In the genomic region with DNA sequence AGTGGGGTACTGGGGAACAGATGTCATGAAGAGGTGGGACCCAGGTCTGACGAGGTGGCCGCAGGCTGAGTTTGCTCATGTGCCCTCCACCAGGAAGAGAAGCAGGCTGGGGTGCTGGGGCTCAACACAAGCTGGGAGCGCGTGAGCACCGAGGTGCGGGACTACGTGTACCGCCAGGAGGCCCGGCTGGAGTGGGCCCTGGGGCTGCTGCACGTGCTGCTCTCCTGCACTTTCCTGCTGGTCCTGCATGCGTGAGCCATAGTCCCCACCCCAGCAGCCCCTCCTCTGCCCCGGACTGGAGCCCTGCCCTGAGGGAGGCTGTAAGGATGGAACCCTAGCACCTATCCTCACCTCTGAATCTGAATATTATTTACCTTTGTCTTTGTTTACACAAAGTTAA, we compare ENCODE assay signal across 21 cellular contexts. TPM values are rescaled to one million over a fixed set of nuclear protein-coding genes. Genes with fewer than 3 reads are reported as not detected.
A peak's percentile ranks its signal among the peaks of the same experiment; 100 is the strongest.
DNase-seq lines count a peak whose midpoint lies in the region; ATAC-seq, FAIRE-seq and TF ChIP-seq lines count a peak whose summit lies in the region.
"Had no signal": no experiment of that assay in that cellular context is flagged by ENCODE, and none has a peak within 500 bp of the region (broad histone marks: within the 10 kb centered on the region; RNA-seq: fewer than 3 reads in every experiment).

No MANE protein-coding gene starts in this region.

- TF ChIP-seq RAD21 in K562 (CRISPR knock-in tag; conservative IDR thresholded peaks at IDR 0.05 in 1 of 2, IDR thresholded peaks at IDR 0.05 in 1 of 2), result no peak

- CTCF ChIA-PET in K562 (lab: Yijun Ruan, JAX; ENCODE audit: low intra/inter-chr PET ratio), result no interaction called here

- WGBS in K562 (ENCODE audit: insufficient coverage, low coverage, missing lambda C conversion rate), result 35% methylated on average over 8 of the region's 12 CpGs
- 69% methylated on average over 9 to 10 of the region's 12 CpGs for WGBS in gastroesophageal sphincter (ENCODE audit: low coverage in 1 of 2), 2 donors

- H2AFZ ChIP-seq in K562 (ENCODE audit: low read depth, low read length), result no peak overlapping the region
- H2AFZ ChIP-seq in neural progenitor cell (replicated peaks), result no peak overlapping the region
- H2AFZ ChIP-seq: PC-9 had no signal

- H4K20me1 ChIP-seq in K562 (replicated peaks; ENCODE audit: control insufficient read depth, insufficient read depth, low read length) (peaks cover 6% of the 10 kb centered on the region; the same call in 1 of the 2 replicates), neural progenitor cell (ENCODE audit: low read depth) (no peaks in the 10 kb centered on the region)

- H3K36me3 ChIP-seq in K562 (ENCODE audit: control insufficient read depth, insufficient read depth, low read length) (no peaks in the 10 kb centered on the region), neural progenitor cell (no peaks in the 10 kb centered on the region), gastroesophageal sphincter (no peaks in the 10 kb centered on the region)

- peak; percentile 18 for DNase-seq in COLO668 (lab: John Stamatoyannopoulos, UW; ENCODE audit: unreplicated experiment)
- no peak for DNase-seq in K562 (ENCODE audit: extremely low read depth in 1 of 4, low spot score in 3 of 4)
- DNase-seq in left lobe of liver (ENCODE audit: low spot score), result peak; percentile 68
- DNase-seq in neural progenitor cell (ENCODE audit: low spot score), result no peak
- DNase-seq in activated gamma-delta T cell (lab: John Stamatoyannopoulos, UW), result no peak
- DNase-seq in ureter (ENCODE audit: low spot score), result no peak
- DNase-seq: DMS 273 treated with DMSO at 0.1 percent for 48 hours, H9, KG1, NCI-H1048, NCI-H1436 treated with DMSO at 0.1 percent for 48 hours, NCI-H2029 treated with DMSO at 0.1 percent for 48 hours, NCI-H774, PC-9 had no signal

- H3K9me3 ChIP-seq in K562 (replicated peaks; ENCODE audit: control insufficient read depth, insufficient read depth, low read depth, low read length) (no peaks in the 10 kb centered on the region), neural progenitor cell (ENCODE audit: low read depth) (no peaks in the 10 kb centered on the region), gastroesophageal sphincter (no peaks in the 10 kb centered on the region)

- ATAC-seq in K562 (no peak), left lobe of liver (peak; percentile 53), HG02938 (IDR thresholded peaks at IDR 0.05; ENCODE audit: unreplicated experiment) (no peak), gastroesophageal sphincter (no peak)
- ATAC-seq: Right ventricle myocardium inferior had no signal

- peaks cover 32% of the 10 kb centered on the region for H3K4me1 Mint-ChIP-seq in neural progenitor cell

- peak overlapping the region; percentile 48 for H3K4me3 Mint-ChIP-seq in neural progenitor cell
- H3K4me3 Mint-ChIP-seq: H9 had no signal

- H3K9me3 Mint-ChIP-seq in neural progenitor cell, result no peaks in the 10 kb centered on the region
- H3K9me3 Mint-ChIP-seq: H9 had no signal

- no peaks in the 10 kb centered on the region for H3K36me3 Mint-ChIP-seq in neural progenitor cell

- no peak overlapping the region for H3K27ac Mint-ChIP-seq in neural progenitor cell
- H3K27ac Mint-ChIP-seq: H9 had no signal

- H3K4me1 ChIP-seq in K562 (replicated peaks in 1 of 2; ENCODE audit: control insufficient read depth in 2 of 2, insufficient read depth in 2 of 2, low read length in 2 of 2), result peaks cover 8 to 21% of the 10 kb centered on the region in 2 experiments; a peak in 4 of 5 replicates
- H3K4me1 ChIP-seq in neural progenitor cell, result peaks cover 3% of the 10 kb centered on the region
- H3K4me1 ChIP-seq in gastroesophageal sphincter, result peaks cover 0 to 18% (median 5%) of the 10 kb centered on the region in 3 donors

- TF ChIP-seq EP300 in K562 (IDR thresholded peaks at IDR 0.05; ENCODE audit: low read length), result no peak
- no peak for TF ChIP-seq EP300 in gastroesophageal sphincter (IDR thresholded peaks at IDR 0.05)

- no TSS peak for BruUV-seq in K562 (replicated peaks; lab: Mats Ljungman, UMichigan)

- H3K27me3 ChIP-seq in K562 (ENCODE audit: control insufficient read depth in 2 of 2, insufficient read depth in 2 of 2, low read length in 2 of 2) (no peaks in the 10 kb centered on the region; a peak in 2 of 5 replicates), neural progenitor cell (no peaks in the 10 kb centered on the region), gastroesophageal sphincter (no peaks in the 10 kb centered on the region)

- TF ChIP-seq CTCF in K562 (IDR thresholded peaks at IDR 0.05 in 2 of 3, conservative IDR thresholded peaks at IDR 0.05 in 1 of 3; ENCODE audit: insufficient read depth in 2 of 3, low read depth in 1 of 3, low read length in 3 of 3) (no peak), neural progenitor cell (IDR thresholded peaks at IDR 0.05) (no peak), gastroesophageal sphincter (IDR thresholded peaks at IDR 0.05) (no peak)

- FAIRE-seq in K562 (lab: Jason Lieb, UNC), result no peak
- FAIRE-seq: GM12892 had no signal

- H3K27ac ChIP-seq in K562 (ENCODE audit: extremely low read depth, low read depth, low read length) (no peak overlapping the region), neural progenitor cell (no peak overlapping the region), gastroesophageal sphincter (no peak overlapping the region)
- H3K27ac ChIP-seq: PC-9 had no signal

- no peak for TF ChIP-seq POLR2A in K562 (conservative IDR thresholded peaks at IDR 0.05)
- TF ChIP-seq POLR2A in gastroesophageal sphincter (IDR thresholded peaks at IDR 0.05), result no peak

- POLR2A ChIA-PET in K562 (lab: Yijun Ruan, JAX), result interaction anchor here (0.6 to 2.1 kb wide), 4 partner anchors 17 to 494 kb away, joined by 3 to 5 read pairs (median 3); no protein-coding TSS in a partner anchor

- no peak overlapping the region for H3K4me2 ChIP-seq in K562 (ENCODE audit: insufficient read depth, low read length)
- no peak overlapping the region for H3K4me2 ChIP-seq in neural progenitor cell
- H3K4me2 ChIP-seq: PC-9 had no signal

- H3K27me3 Mint-ChIP-seq in neural progenitor cell (ENCODE audit: insufficient read depth, low read depth), result peaks cover 9% of the 10 kb centered on the region

- H3K9me1 ChIP-seq in K562 (ENCODE audit: control insufficient read depth, insufficient read depth, low read length), result peaks cover 4% of the 10 kb centered on the region

- peaks cover 2% of the 10 kb centered on the region for H3F3A ChIP-seq in neural progenitor cell (ENCODE audit: low read depth)

- in situ Hi-C loops in K562 (cut with MboI), result no loop called here

- H3K9ac ChIP-seq in K562 (ENCODE audit: insufficient read depth in 1 of 2, low read depth in 2 of 2, low read length in 2 of 2), result peak overlapping the region in 1 of 2 experiments; percentile 86; a peak in 2 of 4 replicates
- H3K9ac ChIP-seq in neural progenitor cell, result no peak overlapping the region

- H3K4me3 ChIP-seq in K562, result no peak overlapping the region
- no peak overlapping the region for H3K4me3 ChIP-seq in neural progenitor cell
- H3K4me3 ChIP-seq in gastroesophageal sphincter, result no peak overlapping the region
- H3K4me3 ChIP-seq: PC-9 had no signal

- intact Hi-C loops in K562 (cut with micrococcal nuclease), result no loop called here

- H3K79me2 ChIP-seq in K562 (ENCODE audit: control insufficient read depth, insufficient read depth, low read length) (no peaks in the 10 kb centered on the region), neural progenitor cell (ENCODE audit: low read depth) (no peaks in the 10 kb centered on the region)

RNA-seq across cellular contexts. Expression of a gene that starts 7.9 kb away (rescaled TPM):
- 77.6 and 286 TPM in 2 replicates for total RNA-seq in K562 (2011; cell fraction: chromatin; rRNA removed; ENCODE audit: low replicate concordance)
- total RNA-seq in K562 (2011; cell fraction: nucleolus; rRNA removed), result 230 and 253 TPM in 2 replicates
- 121 and 122 TPM in 2 replicates for total RNA-seq in K562 (2011; cell fraction: nucleoplasm; rRNA removed)
- total RNA-seq in K562 (2014; rRNA removed) (35.9 and 61.0 TPM in 2 replicates), K562 (2014; rRNA removed; fragmentation: Illumina TruSeq; extraction: Trizol) (10.1 and 15.2 TPM in 2 replicates), K562 (2015; rRNA removed; fragmentation: Illumina TruSeq; extraction: Trizol) (34.3 and 35.4 TPM in 2 replicates), K562 (2021) (67.8 and 72.3 TPM in 2 replicates), left lobe of liver (21.4 TPM), neural progenitor cell (ENCODE audit: low replicate concordance) (15.7 and 44.9 TPM in 2 replicates), ureter (152 TPM), gastroesophageal sphincter (100 to 1,000 TPM in 2 of 4 donors, 10 to 100 TPM in 2; 65.4 to 115 (median 100.0) TPM)
- polyA plus RNA-seq in K562 (2011; rRNA removed) (29.8 and 54.7 TPM in 2 replicates), K562 (2014; fragmentation: Illumina TruSeq; extraction: Trizol) (32.8 and 39.7 TPM in 2 replicates), K562 (2014; fragmentation: Nextera tagmentation; extraction: Ambion mirVana) (1 to 10 TPM in 1 of 2 experiments, under 1 TPM in 1; 0.69 to 2.6 TPM), K562 (2014; rRNA removed) (53.2 and 66.2 TPM in 2 replicates)
- polyA plus RNA-seq in K562 (2011; cell fraction: cytosol; rRNA removed), result 48.9 and 94.6 TPM in 2 replicates
- 188 and 324 TPM in 2 replicates for polyA plus RNA-seq in K562 (2011; cell fraction: nucleus; rRNA removed)
- 48.3 and 70.8 TPM in 2 replicates for polyA plus RNA-seq in K562 (2012)
- polyA minus RNA-seq in K562 (2011; rRNA and poly(A)+ RNA removed), result 25.0 and 32.3 TPM in 2 replicates
- polyA minus RNA-seq in K562 (2011; cell fraction: cytosol; rRNA and poly(A)+ RNA removed), result 58.9 and 76.8 TPM in 2 replicates
- 56.0 and 61.5 TPM in 2 replicates for polyA minus RNA-seq in K562 (2011; cell fraction: nucleus; rRNA and poly(A)+ RNA removed)

RNA-seq across cellular contexts. Expression of a gene that starts 9.6 kb away (rescaled TPM):
- total RNA-seq in K562 (2011; cell fraction: chromatin; rRNA removed; ENCODE audit: low replicate concordance), result not detected in 2 replicates
- not detected in 2 replicates for total RNA-seq in K562 (2011; cell fraction: nucleolus; rRNA removed)
- not detected in 2 replicates for total RNA-seq in K562 (2011; cell fraction: nucleoplasm; rRNA removed)
- not detected in 2 replicates for total RNA-seq in K562 (2014; rRNA removed)
- total RNA-seq in K562 (2014; rRNA removed; fragmentation: Illumina TruSeq; extraction: Trizol), result not detected in 2 replicates
- total RNA-seq in K562 (2015; rRNA removed; fragmentation: Illumina TruSeq; extraction: Trizol), result not detected in 2 replicates
- not detected in 2 replicates for total RNA-seq in K562 (2021)
- polyA plus RNA-seq in K562 (2011; rRNA removed), result not detected in 2 replicates
- polyA plus RNA-seq in K562 (2011; cell fraction: cytosol; rRNA removed), result not detected in 2 replicates
- 0.08 and 0.10 TPM in 2 replicates for polyA plus RNA-seq in K562 (2011; cell fraction: nucleus; rRNA removed)
- 0.15 TPM in 1 of 2 replicates, not detected in the other for polyA plus RNA-seq in K562 (2012)
- polyA plus RNA-seq in K562 (2014; fragmentation: Illumina TruSeq; extraction: Trizol), result not detected in 2 replicates
- polyA plus RNA-seq in K562 (2014; fragmentation: Nextera tagmentation; extraction: Ambion mirVana), result not detected
- polyA plus RNA-seq in K562 (2014; rRNA removed), result not detected in 2 replicates
- polyA minus RNA-seq in K562 (2011; rRNA and poly(A)+ RNA removed), result not detected in 2 replicates
- not detected in 2 replicates for polyA minus RNA-seq in K562 (2011; cell fraction: cytosol; rRNA and poly(A)+ RNA removed)
- not detected in 2 replicates for polyA minus RNA-seq in K562 (2011; cell fraction: nucleus; rRNA and poly(A)+ RNA removed)
- 0.13 TPM for total RNA-seq in left lobe of liver
- total RNA-seq in neural progenitor cell (ENCODE audit: low replicate concordance), result not detected in 2 replicates
- not detected for total RNA-seq in ureter
- not detected for total RNA-seq in gastroesophageal sphincter
- total RNA-seq: A172, Daoy, H9, NCI-H460, Right ventricle myocardium inferior had no signal

RNA-seq across cellular contexts. Expression of a gene that starts 9.7 kb away (rescaled TPM):
- 1.1 and 2.4 TPM in 2 replicates for total RNA-seq in K562 (2011; cell fraction: chromatin; rRNA removed; ENCODE audit: low replicate concordance)
- 1.3 and 1.7 TPM in 2 replicates for total RNA-seq in K562 (2011; cell fraction: nucleolus; rRNA removed)
- 0.99 and 1.3 TPM in 2 replicates for total RNA-seq in K562 (2011; cell fraction: nucleoplasm; rRNA removed)
- 0.12 TPM in 1 of 2 replicates, not detected in the other for total RNA-seq in K562 (2014; rRNA removed)
- 0.11 TPM in 1 of 2 replicates, not detected in the other for total RNA-seq in K562 (2014; rRNA removed; fragmentation: Illumina TruSeq; extraction: Trizol)
- total RNA-seq in K562 (2015; rRNA removed; fragmentation: Illumina TruSeq; extraction: Trizol), result 0.11 TPM in 1 of 2 replicates, not detected in the other
- 0.09 and 0.40 TPM in 2 replicates for total RNA-seq in K562 (2021)
- polyA plus RNA-seq in K562 (2011; rRNA removed), result 0.49 and 1.1 TPM in 2 replicates
- polyA plus RNA-seq in K562 (2011; cell fraction: cytosol; rRNA removed), result 0.30 and 0.40 TPM in 2 replicates
- polyA plus RNA-seq in K562 (2011; cell fraction: nucleus; rRNA removed), result 9.0 and 9.2 TPM in 2 replicates
- 0.36 and 2.9 TPM in 2 replicates for polyA plus RNA-seq in K562 (2012)
- polyA plus RNA-seq in K562 (2014; fragmentation: Illumina TruSeq; extraction: Trizol), result 0.10 TPM in 1 of 2 replicates, not detected in the other
- not detected for polyA plus RNA-seq in K562 (2014; fragmentation: Nextera tagmentation; extraction: Ambion mirVana)
- polyA plus RNA-seq in K562 (2014; rRNA removed), result 0.22 and 0.37 TPM in 2 replicates
- polyA minus RNA-seq in K562 (2011; rRNA and poly(A)+ RNA removed), result 0.24 and 0.25 TPM in 2 replicates
- polyA minus RNA-seq in K562 (2011; cell fraction: cytosol; rRNA and poly(A)+ RNA removed), result not detected in 2 replicates
- polyA minus RNA-seq in K562 (2011; cell fraction: nucleus; rRNA and poly(A)+ RNA removed), result 0.33 and 0.40 TPM in 2 replicates
- total RNA-seq in left lobe of liver, result 1.4 TPM
- 1.8 and 2.0 TPM in 2 replicates for total RNA-seq in neural progenitor cell (ENCODE audit: low replicate concordance)
- 1.2 TPM for total RNA-seq in ureter
- total RNA-seq in gastroesophageal sphincter, result under 1 TPM in 2 of 4 donors, not detected in 2; 0.35 to 0.54 TPM
- total RNA-seq: Daoy had no signal

RNA-seq across cellular contexts. Expression of a gene that starts 20.3 kb away (rescaled TPM):
- total RNA-seq in K562 (2011; cell fraction: chromatin; rRNA removed; ENCODE audit: low replicate concordance), result 4.6 and 12.1 TPM in 2 replicates
- total RNA-seq in K562 (2011; cell fraction: nucleolus; rRNA removed), result 12.6 and 17.5 TPM in 2 replicates
- 10.9 and 12.2 TPM in 2 replicates for total RNA-seq in K562 (2011; cell fraction: nucleoplasm; rRNA removed)
- total RNA-seq in K562 (2014; rRNA removed) (7.4 and 10.6 TPM in 2 replicates), K562 (2014; rRNA removed; fragmentation: Illumina TruSeq; extraction: Trizol) (2.0 and 2.9 TPM in 2 replicates), K562 (2015; rRNA removed; fragmentation: Illumina TruSeq; extraction: Trizol) (5.7 and 5.9 TPM in 2 replicates), K562 (2021) (4.7 and 6.1 TPM in 2 replicates), left lobe of liver (3.3 TPM), neural progenitor cell (ENCODE audit: low replicate concordance) (10.7 and 18.4 TPM in 2 replicates), ureter (11.2 TPM), gastroesophageal sphincter (1 to 10 TPM in 3 of 4 donors, under 1 TPM in 1; 0.81 to 5.8 (median 2.3) TPM)
- polyA plus RNA-seq in K562 (2011; rRNA removed) (6.5 and 10.2 TPM in 2 replicates), K562 (2014; fragmentation: Illumina TruSeq; extraction: Trizol) (6.1 and 6.2 TPM in 2 replicates), K562 (2014; fragmentation: Nextera tagmentation; extraction: Ambion mirVana) (under 1 TPM; 0.68 to 0.89 TPM), K562 (2014; rRNA removed) (5.9 and 6.5 TPM in 2 replicates)
- polyA plus RNA-seq in K562 (2011; cell fraction: cytosol; rRNA removed), result 11.8 and 12.2 TPM in 2 replicates
- polyA plus RNA-seq in K562 (2011; cell fraction: nucleus; rRNA removed), result 8.5 and 9.2 TPM in 2 replicates
- polyA plus RNA-seq in K562 (2012), result 6.1 and 6.4 TPM in 2 replicates
- 2.5 and 5.7 TPM in 2 replicates for polyA minus RNA-seq in K562 (2011; rRNA and poly(A)+ RNA removed)
- 4.9 and 6.5 TPM in 2 replicates for polyA minus RNA-seq in K562 (2011; cell fraction: cytosol; rRNA and poly(A)+ RNA removed)
- polyA minus RNA-seq in K562 (2011; cell fraction: nucleus; rRNA and poly(A)+ RNA removed), result 2.6 TPM in 2 replicates

RNA-seq across cellular contexts. Expression of a gene that starts 35.4 kb away (rescaled TPM):
- 3.7 and 9.0 TPM in 2 replicates for total RNA-seq in K562 (2011; cell fraction: chromatin; rRNA removed; ENCODE audit: low replicate concordance)
- 11.2 and 12.4 TPM in 2 replicates for total RNA-seq in K562 (2011; cell fraction: nucleolus; rRNA removed)
- total RNA-seq in K562 (2011; cell fraction: nucleoplasm; rRNA removed), result 8.1 and 10.5 TPM in 2 replicates
- 4.5 and 8.6 TPM in 2 replicates for total RNA-seq in K562 (2014; rRNA removed)
- 1.7 and 3.3 TPM in 2 replicates for total RNA-seq in K562 (2014; rRNA removed; fragmentation: Illumina TruSeq; extraction: Trizol)
- 4.7 and 4.9 TPM in 2 replicates for total RNA-seq in K562 (2015; rRNA removed; fragmentation: Illumina TruSeq; extraction: Trizol)
- 6.2 and 7.1 TPM in 2 replicates for total RNA-seq in K562 (2021)
- 7.3 and 10.9 TPM in 2 replicates for polyA plus RNA-seq in K562 (2011; rRNA removed)
- 10.9 and 15.6 TPM in 2 replicates for polyA plus RNA-seq in K562 (2011; cell fraction: cytosol; rRNA removed)
- polyA plus RNA-seq in K562 (2011; cell fraction: nucleus; rRNA removed), result 14.1 and 14.9 TPM in 2 replicates
- 4.5 and 7.1 TPM in 2 replicates for polyA plus RNA-seq in K562 (2012)
- polyA plus RNA-seq in K562 (2014; fragmentation: Illumina TruSeq; extraction: Trizol), result 7.9 and 9.3 TPM in 2 replicates
- polyA plus RNA-seq in K562 (2014; fragmentation: Nextera tagmentation; extraction: Ambion mirVana), result under 1 TPM; 0.59 to 0.63 TPM
- polyA plus RNA-seq in K562 (2014; rRNA removed), result 4.8 and 6.8 TPM in 2 replicates
- polyA minus RNA-seq in K562 (2011; rRNA and poly(A)+ RNA removed), result 2.0 and 3.1 TPM in 2 replicates
- 5.5 and 6.3 TPM in 2 replicates for polyA minus RNA-seq in K562 (2011; cell fraction: cytosol; rRNA and poly(A)+ RNA removed)
- 2.7 and 5.9 TPM in 2 replicates for polyA minus RNA-seq in K562 (2011; cell fraction: nucleus; rRNA and poly(A)+ RNA removed)
- 0.43 TPM for total RNA-seq in left lobe of liver
- 4.0 and 9.6 TPM in 2 replicates for total RNA-seq in neural progenitor cell (ENCODE audit: low replicate concordance)
- 1.1 TPM for total RNA-seq in ureter
- under 1 TPM in 2 of 4 donors, not detected in 2; 0.27 to 0.77 TPM for total RNA-seq in gastroesophageal sphincter

Comparison
In these comparisons a context has a peak if more than half of its experiments do, and no peak if none do; other contexts are left out.
1. DNase-seq: peak in COLO668 (single experiment) and left lobe of liver (single experiment); none in K562 (0 of 4), neural progenitor cell (single experiment), activated gamma-delta T cell (single experiment) and ureter (single experiment).